In genomic region chr7:104217620-104218019, GRCh38 we compare ENCODE assay signal across 11 cellular contexts.
"Had no signal": no experiment of that assay in that cellular context is flagged by ENCODE, and none has a peak within 500 bp of the region (broad histone marks: within the 10 kb centered on the region; RNA-seq: fewer than 3 reads in every experiment).

No MANE protein-coding gene starts in this region.

- H3K9ac ChIP-seq: GM23248 had no signal

- H3K4me3 ChIP-seq: GM23248, GM23338, HAP-1 had no signal

- H3K36me3 ChIP-seq: HAP-1 had no signal

- FAIRE-seq: H1, H54 had no signal

- ATAC-seq: GM23338, HCT116 had no signal

- H3K4me1 ChIP-seq: HAP-1 had no signal

- H3K27ac ChIP-seq: GM23248 had no signal

- H3K4me2 ChIP-seq: GM23338 had no signal

- DNase-seq: GM23248, GOT3, H7, H9, HCEC 1CT, HFFc6 had no signal

- H2AFZ ChIP-seq: GM23248, GM23338 had no signal
